1 cellular context compared by ENCODE assay signal in genomic region chr11:66448523-66448922, GRCh38.
TF ChIP-seq lines count a peak whose summit lies in the region.

No MANE protein-coding gene starts in this region.

TF ChIP-seq in HepG2, 621 proteins besides CTCF, POLR2A, EP300 and RAD21:
- no peak for TF ChIP-seq MTF1 (CRISPR knock-in tag; IDR thresholded peaks at IDR 0.05)
- TF ChIP-seq TEAD3 (CRISPR knock-in tag; optimal IDR thresholded peaks at IDR 0.05; ENCODE audit: borderline replicate concordance): peak; percentile 56
- TF ChIP-seq HNF4A (CRISPR knock-in tag; IDR thresholded peaks at IDR 0.05): peak; percentile 49
- TF ChIP-seq, protein P1, sequence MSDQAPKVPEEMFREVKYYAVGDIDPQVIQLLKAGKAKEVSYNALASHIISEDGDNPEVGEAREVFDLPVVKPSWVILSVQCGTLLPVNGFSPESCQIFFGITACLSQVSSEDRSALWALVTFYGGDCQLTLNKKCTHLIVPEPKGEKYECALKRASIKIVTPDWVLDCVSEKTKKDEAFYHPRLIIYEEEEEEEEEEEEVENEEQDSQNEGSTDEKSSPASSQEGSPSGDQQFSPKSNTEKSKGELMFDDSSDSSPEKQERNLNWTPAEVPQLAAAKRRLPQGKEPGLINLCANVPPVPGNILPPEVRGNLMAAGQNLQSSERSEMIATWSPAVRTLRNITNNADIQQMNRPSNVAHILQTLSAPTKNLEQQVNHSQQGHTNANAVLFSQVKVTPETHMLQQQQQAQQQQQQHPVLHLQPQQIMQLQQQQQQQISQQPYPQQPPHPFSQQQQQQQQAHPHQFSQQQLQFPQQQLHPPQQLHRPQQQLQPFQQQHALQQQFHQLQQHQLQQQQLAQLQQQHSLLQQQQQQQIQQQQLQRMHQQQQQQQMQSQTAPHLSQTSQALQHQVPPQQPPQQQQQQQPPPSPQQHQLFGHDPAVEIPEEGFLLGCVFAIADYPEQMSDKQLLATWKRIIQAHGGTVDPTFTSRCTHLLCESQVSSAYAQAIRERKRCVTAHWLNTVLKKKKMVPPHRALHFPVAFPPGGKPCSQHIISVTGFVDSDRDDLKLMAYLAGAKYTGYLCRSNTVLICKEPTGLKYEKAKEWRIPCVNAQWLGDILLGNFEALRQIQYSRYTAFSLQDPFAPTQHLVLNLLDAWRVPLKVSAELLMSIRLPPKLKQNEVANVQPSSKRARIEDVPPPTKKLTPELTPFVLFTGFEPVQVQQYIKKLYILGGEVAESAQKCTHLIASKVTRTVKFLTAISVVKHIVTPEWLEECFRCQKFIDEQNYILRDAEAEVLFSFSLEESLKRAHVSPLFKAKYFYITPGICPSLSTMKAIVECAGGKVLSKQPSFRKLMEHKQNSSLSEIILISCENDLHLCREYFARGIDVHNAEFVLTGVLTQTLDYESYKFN (CRISPR knock-in tag; conservative IDR thresholded peaks at IDR 0.05): peak; percentile 47; the same call in 1 of the 2 replicates
- TF ChIP-seq SP140L (CRISPR knock-in tag; IDR thresholded peaks at IDR 0.05; ENCODE audit: borderline replicate concordance): no peak
